13 cellular contexts compared by ENCODE assay signal in genomic region chr1:159943908-159944622, GRCh38. TPM values are rescaled to one million over a fixed set of nuclear protein-coding genes. Genes with fewer than 3 reads are reported as not detected.
DNase-seq lines count a peak whose midpoint lies in the region; ATAC-seq and TF ChIP-seq lines count a peak whose summit lies in the region.
"Had no signal": no experiment of that assay in that cellular context is flagged by ENCODE, and none has a peak within 500 bp of the region (broad histone marks: within the 10 kb centered on the region; RNA-seq: fewer than 3 reads in every experiment).

No MANE protein-coding gene starts in this region.

- peaks cover under 1% of the 10 kb centered on the region for H3K36me3 Mint-ChIP-seq in nephron (ENCODE audit: low read depth)
- H3K36me3 Mint-ChIP-seq: naive thymus-derived CD4-positive, alpha-beta T cell had no signal

- H3K4me3 ChIP-seq in colonic mucosa: peak overlapping the region; percentile 49

- H3K27ac ChIP-seq in colonic mucosa: no peak overlapping the region

- no peak for ATAC-seq in HG03439 (IDR thresholded peaks at IDR 0.05; ENCODE audit: unreplicated experiment)
- ATAC-seq in HG02763 (IDR thresholded peaks at IDR 0.05; ENCODE audit: unreplicated experiment): no peak
- no peak for ATAC-seq in GM18861 (IDR thresholded peaks at IDR 0.05; ENCODE audit: unreplicated experiment)
- no peak for ATAC-seq in GM18907 (IDR thresholded peaks at IDR 0.05; ENCODE audit: unreplicated experiment)
- ATAC-seq: naive thymus-derived CD4-positive, alpha-beta T cell had no signal

- no peaks in the 10 kb centered on the region for H3K9me3 ChIP-seq in colonic mucosa

- H3K36me3 ChIP-seq in colonic mucosa: no peaks in the 10 kb centered on the region

- H3K9me3 Mint-ChIP-seq in nephron: no peaks in the 10 kb centered on the region
- H3K9me3 Mint-ChIP-seq: naive thymus-derived CD4-positive, alpha-beta T cell had no signal

- TF ChIP-seq CTCF in colonic mucosa (IDR thresholded peaks at IDR 0.05): no peak
- TF ChIP-seq CTCF in nephron (IDR thresholded peaks at IDR 0.05; ENCODE audit: unreplicated experiment in 3 of 3): no peak

- DNase-seq in COLO668 (lab: John Stamatoyannopoulos, UW; ENCODE audit: unreplicated experiment) (peak; percentile 12), NCI-H1105 (lab: John Stamatoyannopoulos, UW) (peak; percentile 88), colonic mucosa (no peak)
- DNase-seq: activated CD4-positive, CD25-positive, alpha-beta regulatory T cell treated with anti-CD3 and anti-CD28 coated beads, Interleukin-2, amount 50 U/mL, for 72 hours; C1 segment of cervical spinal cord; NCI-H524 treated with DMSO at 0.1 percent for 48 hours had no signal

- peaks cover 11% of the 10 kb centered on the region for H3K4me1 ChIP-seq in colonic mucosa

- peak overlapping the region; percentile 89 to 92 (median 90) for H3K4me3 Mint-ChIP-seq in nephron

- no peak overlapping the region for H3K9ac ChIP-seq in colonic mucosa (ENCODE audit: low read depth in 2 of 2, low read length in 2 of 2)

- H3K4me1 Mint-ChIP-seq in nephron: peaks cover 31% of the 10 kb centered on the region

- H3K27me3 Mint-ChIP-seq in nephron (ENCODE audit: low read depth): peaks cover 10% of the 10 kb centered on the region

- intact Hi-C loops in colonic mucosa (cut with DNase I): no loop called here

- no peaks in the 10 kb centered on the region for H3K27me3 ChIP-seq in colonic mucosa

- no peak overlapping the region for H3K27ac Mint-ChIP-seq in nephron

RNA-seq across cellular contexts. Expression of gene IGSF9, which starts 1.3 kb away (rescaled TPM):
- 10 to 100 TPM; 14.1 to 41.8 TPM for total RNA-seq in colonic mucosa

RNA-seq across cellular contexts. Expression of gene SLAMF9, which starts 10.0 kb away (rescaled TPM):
- total RNA-seq in colonic mucosa: not detected
- total RNA-seq: M059J; naive thymus-derived CD4-positive, alpha-beta T cell had no signal

RNA-seq across cellular contexts. Expression of gene TAGLN2, which starts 18.8 kb away (rescaled TPM):
- total RNA-seq in colonic mucosa: 100 to 1,000 TPM; 354 to 515 TPM

RNA-seq across cellular contexts. Expression of gene CFAP45, which starts 44.1 kb away (rescaled TPM):
- total RNA-seq in colonic mucosa: under 1 TPM in 1 of 2 donors, not detected in 1; 0.30 TPM
